In genomic region chrX:136911253-136912045, GRCh38 we compare ENCODE assay signal across 1 cellular context.
A peak's percentile ranks its signal among the peaks of the same experiment; 100 is the strongest.
TF ChIP-seq lines count a peak whose summit lies in the region.

No MANE protein-coding gene starts in this region.

TF ChIP-seq in WTC11, 78 proteins besides CTCF, POLR2A, EP300 and RAD21:
- TF ChIP-seq ZNF512 (CRISPR knock-in tag; IDR thresholded peaks at IDR 0.05; ENCODE audit: borderline replicate concordance): peak; percentile 58; the same call in 1 of the 2 replicates
